In the genomic region with DNA sequence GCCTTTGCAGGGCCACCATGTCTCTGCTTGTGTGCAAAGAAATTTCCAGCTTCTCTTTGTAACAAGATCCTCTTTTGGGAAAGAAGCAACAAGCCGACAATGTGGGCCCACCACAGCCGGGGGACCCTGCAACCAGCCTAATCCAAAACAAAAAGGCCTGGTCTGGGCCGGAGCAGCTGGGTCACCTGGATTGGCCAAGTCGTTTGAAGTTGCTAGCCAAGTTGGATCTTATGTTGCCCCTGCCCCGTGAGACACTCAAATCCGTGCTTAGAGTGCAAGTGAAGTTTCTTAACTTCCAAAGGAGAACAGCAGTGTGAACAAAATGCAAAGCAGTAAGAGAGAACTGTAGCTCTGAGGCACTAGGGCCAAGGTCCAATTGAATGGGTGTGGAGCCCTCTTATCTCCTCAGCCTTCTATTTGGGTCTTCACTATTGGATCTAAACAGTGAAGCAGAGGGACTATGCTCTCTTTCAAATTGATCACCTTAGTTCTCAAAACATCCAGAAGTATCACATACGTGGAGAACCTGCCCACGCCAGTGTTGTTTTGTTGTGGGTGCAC, we compare ENCODE assay signal across 24 cellular contexts. TPM values are rescaled to one million over a fixed set of nuclear protein-coding genes. Genes with fewer than 3 reads are reported as not detected.
DNase-seq lines count a peak whose midpoint lies in the region; ATAC-seq and TF ChIP-seq lines count a peak whose summit lies in the region.
"Had no signal": no experiment of that assay in that cellular context is flagged by ENCODE, and none has a peak within 500 bp of the region (broad histone marks: within the 10 kb centered on the region; RNA-seq: fewer than 3 reads in every experiment).

No MANE protein-coding gene starts in this region.

- 84 to 88% methylated on average over 6 to 8 of the region's 8 CpGs for WGBS in endodermal cell (ENCODE audit: insufficient coverage in 1 of 2, insufficient read length in 1 of 2), 2 experiments
- 40 to 70% methylated on average over 8 of the region's 8 CpGs for WGBS in thyroid gland, 2 donors
- WGBS in upper lobe of left lung, 2 donors, result 68 to 72% methylated on average over 8 of the region's 8 CpGs
- WGBS in trophoblast cell (ENCODE audit: extremely low coverage, insufficient coverage, insufficient read length), result no CpG with 5 or more reads among the region's 8 CpGs

- H3K4me2 ChIP-seq in trophoblast cell (ENCODE audit: low read length), result no peak overlapping the region

- H3K4me1 ChIP-seq in endodermal cell (ENCODE audit: control insufficient read depth, insufficient read depth, low read length) (peaks cover 16% of the 10 kb centered on the region), thyroid gland (peaks cover 20 to 31% of the 10 kb centered on the region in 2 donors), upper lobe of left lung (peaks cover 5 to 17% (median 13%) of the 10 kb centered on the region in 4 donors), trophoblast cell (ENCODE audit: control insufficient read depth in 1 of 2, insufficient read depth in 2 of 2, low read length in 2 of 2) (no peaks in the 10 kb centered on the region)
- H3K4me1 ChIP-seq: vagina had no signal

- DNase-seq in amygdala (lab: John Stamatoyannopoulos, UW), result peak in 38 of 56 donors; percentile 5 to 87 (median 52)
- no peak for DNase-seq in endodermal cell
- DNase-seq in thyroid gland, result no peak
- DNase-seq in upper lobe of left lung, result no peak
- no peak for DNase-seq in MG63
- DNase-seq in trophoblast cell, result no peak
- DNase-seq: activated CD8-positive, alpha-beta memory T cell treated with anti-CD3 and anti-CD28 coated beads, Interleukin-2, amount 50 U/mL, for 4 hours; activated naive CD8-positive, alpha-beta T cell treated with anti-CD3 and anti-CD28 coated beads, Interleukin-2, amount 10 ng/mL, durations not matched to agents 7 days and 5 days; CD4-positive, CD25-positive, alpha-beta regulatory T cell; glutamatergic neuron; NCI-H1694 treated with DMSO at 0.1 percent for 48 hours; NCI-H69 had no signal

- no peak overlapping the region for H3K4me3 Mint-ChIP-seq in endodermal cell
- H3K4me3 Mint-ChIP-seq in nephron, result no peak overlapping the region
- H3K4me3 Mint-ChIP-seq: activated naive CD8-positive, alpha-beta T cell treated with anti-CD3 and anti-CD28 coated beads, Interleukin-2, amount 10 ng/mL, durations not matched to agents 7 days and 5 days; CD4-positive, CD25-positive, alpha-beta regulatory T cell; T-helper 2 cell treated with Interferon-gamma antibody and Interleukin-4, amounts not matched to agents 5 μg/mL and 100 μg/mL, for 36 hours had no signal

- H3K27ac Mint-ChIP-seq in endodermal cell (peak overlapping the region; percentile 48), nephron (peak overlapping the region; percentile 81 to 91 (median 83))
- H3K27ac Mint-ChIP-seq: activated naive CD8-positive, alpha-beta T cell treated with anti-CD3 and anti-CD28 coated beads, Interleukin-2, amount 10 ng/mL, durations not matched to agents 7 days and 5 days; activated T-helper 2 cell treated with anti-CD3 and anti-CD28 coated beads, Interferon-gamma antibody, Interleukin-2, Interleukin-4, amounts not matched to agents 10 μg/mL and 5 μg/mL and 100 μg/mL, durations not matched to agents 14 hours and 24 hours and 36 hours; CD4-positive, CD25-positive, alpha-beta regulatory T cell; T-helper 2 cell treated with Interferon-gamma antibody and Interleukin-4, amounts not matched to agents 5 μg/mL and 100 μg/mL, for 36 hours had no signal

- no peak overlapping the region for H2AFZ ChIP-seq in trophoblast cell (ENCODE audit: insufficient read depth, low read length, poor library complexity)

- H3K9ac ChIP-seq in endodermal cell (ENCODE audit: extremely low read depth, low read length, poor library complexity, severe bottlenecking) (no peak overlapping the region), trophoblast cell (ENCODE audit: low read length) (no peak overlapping the region)

- H4K8ac ChIP-seq in trophoblast cell (ENCODE audit: low read depth, low read length), result no peak overlapping the region

- H3K27ac ChIP-seq in endodermal cell (ENCODE audit: low read depth, low read length), result peak overlapping the region; percentile 78
- H3K27ac ChIP-seq in thyroid gland, result peak overlapping the region in 2 of 3 donors; percentile 11 to 27
- H3K27ac ChIP-seq in upper lobe of left lung, result no peak overlapping the region
- no peak overlapping the region for H3K27ac ChIP-seq in trophoblast cell (ENCODE audit: low read depth, low read length)
- H3K27ac ChIP-seq: RWPE1, vagina, VCaP had no signal

- H3K27me3 ChIP-seq in endodermal cell (ENCODE audit: control insufficient read depth, insufficient read depth, low read length, poor library complexity, severe bottlenecking), result no peaks in the 10 kb centered on the region
- H3K27me3 ChIP-seq in thyroid gland, result no peaks in the 10 kb centered on the region
- H3K27me3 ChIP-seq in upper lobe of left lung, result no peaks in the 10 kb centered on the region
- H3K27me3 ChIP-seq in MG63, result no peaks in the 10 kb centered on the region
- no peaks in the 10 kb centered on the region for H3K27me3 ChIP-seq in trophoblast cell (ENCODE audit: insufficient read depth, low read length)
- H3K27me3 ChIP-seq: vagina had no signal

- H2BK5ac ChIP-seq in trophoblast cell (ENCODE audit: low read depth, low read length, poor library complexity), result no peak overlapping the region

- no peaks in the 10 kb centered on the region for H3K79me1 ChIP-seq in trophoblast cell (ENCODE audit: low read length)

- no peak for ATAC-seq in upper lobe of left lung (ENCODE audit: low FRiP score in 2 of 2)
- ATAC-seq: K562, left lobe of liver, SK-N-SH treated with all-trans-retinoic acid at 6 μM for 48 hours had no signal

- H3K23ac ChIP-seq in trophoblast cell (ENCODE audit: low read length), result no peak overlapping the region

- H3K14ac ChIP-seq in trophoblast cell (ENCODE audit: low read length), result no peak overlapping the region

- no peaks in the 10 kb centered on the region for H3K79me2 ChIP-seq in trophoblast cell (ENCODE audit: control insufficient read depth, insufficient read depth, low read length, poor library complexity)

- intact Hi-C loops in thyroid gland (cut with DNase I), result no loop called here

- H3K36me3 Mint-ChIP-seq in endodermal cell (ENCODE audit: low read depth) (peaks cover 4% of the 10 kb centered on the region), nephron (ENCODE audit: low read depth) (peaks cover 16% of the 10 kb centered on the region)
- H3K36me3 Mint-ChIP-seq: activated naive CD8-positive, alpha-beta T cell treated with anti-CD3 and anti-CD28 coated beads, Interleukin-2, amount 10 ng/mL, durations not matched to agents 7 days and 5 days; CD4-positive, CD25-positive, alpha-beta regulatory T cell had no signal

- no peak overlapping the region for H4K91ac ChIP-seq in trophoblast cell (ENCODE audit: low read depth, low read length)

- no peak overlapping the region for H4K12ac ChIP-seq in trophoblast cell (ENCODE audit: low read depth, low read length)

- no peak overlapping the region for H2BK12ac ChIP-seq in trophoblast cell (ENCODE audit: low read length)

- H3K4ac ChIP-seq in trophoblast cell (ENCODE audit: low read depth, low read length), result no peak overlapping the region

- no peak overlapping the region for H3K18ac ChIP-seq in trophoblast cell (ENCODE audit: low read length)

- peaks cover 19% of the 10 kb centered on the region for H3K36me3 ChIP-seq in endodermal cell (ENCODE audit: control insufficient read depth, insufficient read depth, low read length)
- no peaks in the 10 kb centered on the region for H3K36me3 ChIP-seq in thyroid gland
- no peaks in the 10 kb centered on the region for H3K36me3 ChIP-seq in upper lobe of left lung
- no peaks in the 10 kb centered on the region for H3K36me3 ChIP-seq in MG63
- H3K36me3 ChIP-seq in trophoblast cell (ENCODE audit: control insufficient read depth in 1 of 2, insufficient read depth in 2 of 2, low read length in 2 of 2), result peaks cover 0 to 2% of the 10 kb centered on the region in 2 experiments
- H3K36me3 ChIP-seq: vagina had no signal

- TF ChIP-seq EP300 in upper lobe of left lung (IDR thresholded peaks at IDR 0.05), result no peak

- TF ChIP-seq POLR2A in thyroid gland (IDR thresholded peaks at IDR 0.05), result no peak
- TF ChIP-seq POLR2A in upper lobe of left lung (IDR thresholded peaks at IDR 0.05), result no peak

- H2BK120ac ChIP-seq in trophoblast cell (ENCODE audit: insufficient read depth, low read length, poor library complexity), result no peak overlapping the region

- H3K27me3 Mint-ChIP-seq in endodermal cell (ENCODE audit: insufficient read depth) (no peaks in the 10 kb centered on the region), nephron (ENCODE audit: low read depth) (no peaks in the 10 kb centered on the region)

- no peaks in the 10 kb centered on the region for H3K9me3 Mint-ChIP-seq in endodermal cell
- no peaks in the 10 kb centered on the region for H3K9me3 Mint-ChIP-seq in nephron
- H3K9me3 Mint-ChIP-seq: activated naive CD8-positive, alpha-beta T cell treated with anti-CD3 and anti-CD28 coated beads, Interleukin-2, amount 10 ng/mL, durations not matched to agents 7 days and 5 days; activated T-helper 2 cell treated with anti-CD3 and anti-CD28 coated beads, Interferon-gamma antibody, Interleukin-2, Interleukin-4, amounts not matched to agents 10 μg/mL and 5 μg/mL and 100 μg/mL, durations not matched to agents 14 hours and 24 hours and 36 hours; CD4-positive, CD25-positive, alpha-beta regulatory T cell; T-helper 2 cell treated with Interferon-gamma antibody and Interleukin-4, amounts not matched to agents 5 μg/mL and 100 μg/mL, for 36 hours had no signal

- H2AK5ac ChIP-seq in trophoblast cell (ENCODE audit: low read length), result no peak overlapping the region

- no peaks in the 10 kb centered on the region for H3K9me3 ChIP-seq in endodermal cell (ENCODE audit: control insufficient read depth, low read length)
- H3K9me3 ChIP-seq in thyroid gland, result no peaks in the 10 kb centered on the region
- H3K9me3 ChIP-seq in upper lobe of left lung, result no peaks in the 10 kb centered on the region
- no peaks in the 10 kb centered on the region for H3K9me3 ChIP-seq in MG63
- peaks cover 1% of the 10 kb centered on the region for H3K9me3 ChIP-seq in trophoblast cell (ENCODE audit: insufficient read depth, low read depth, low read length)
- H3K9me3 ChIP-seq: HAP-1, vagina had no signal

- H3K4me3 ChIP-seq in endodermal cell (ENCODE audit: low read length) (peak overlapping the region; percentile 4), thyroid gland (replicated peaks in 1 of 3) (no peak overlapping the region), upper lobe of left lung (no peak overlapping the region), MG63 (no peak overlapping the region), trophoblast cell (ENCODE audit: low read depth, low read length) (no peak overlapping the region)
- H3K4me3 ChIP-seq: coronary artery, HAP-1, K562, vagina had no signal

- H3K4me1 Mint-ChIP-seq in endodermal cell (peaks cover 53% of the 10 kb centered on the region), nephron (peaks cover 72% of the 10 kb centered on the region)

- TF ChIP-seq CTCF in endodermal cell (conservative IDR thresholded peaks at IDR 0.05) (no peak), nephron (IDR thresholded peaks at IDR 0.05; ENCODE audit: unreplicated experiment in 3 of 3) (no peak), thyroid gland (IDR thresholded peaks at IDR 0.05) (no peak), upper lobe of left lung (IDR thresholded peaks at IDR 0.05) (no peak)

RNA-seq across cellular contexts. Expression of gene C22orf31, which starts 49.7 kb away (rescaled TPM):
- total RNA-seq in endodermal cell (not detected), thyroid gland (not detected), upper lobe of left lung (not detected)
- polyA plus RNA-seq in endodermal cell (2013, experiment 1 of 2), result not detected
- polyA plus RNA-seq in endodermal cell (2013, experiment 2 of 2), result not detected
- total RNA-seq in MG63 (2014; rRNA removed; shearing (Covaris generic); ENCODE audit: low replicate concordance), result not detected in 2 replicates
- not detected in 2 replicates for polyA plus RNA-seq in trophoblast cell (2013)
- total RNA-seq: activated naive CD8-positive, alpha-beta T cell treated with anti-CD3 and anti-CD28 coated beads, Interleukin-2, amount 10 ng/mL, durations not matched to agents 7 days and 5 days; activated T-helper 2 cell treated with anti-CD3 and anti-CD28 coated beads, Interferon-gamma antibody, Interleukin-2, Interleukin-4, amounts not matched to agents 10 μg/mL and 5 μg/mL and 100 μg/mL, durations not matched to agents 14 hours and 24 hours and 36 hours; CD4-positive, CD25-positive, alpha-beta regulatory T cell; K562; left lobe of liver; vagina had no signal
- polyA plus RNA-seq: CD4-positive, CD25-positive, alpha-beta regulatory T cell; fibroblast of lung; K562 had no signal

Comparison
In these comparisons a context has a peak if more than half of its experiments do, and no peak if none do; other contexts are left out.
1. DNase-seq: peak in amygdala (38 of 56); none in endodermal cell (single experiment), thyroid gland (0 of 2), upper lobe of left lung (0 of 2), MG63 (single experiment) and trophoblast cell (0 of 2).
2. H3K27ac ChIP-seq: peak in endodermal cell (single experiment) and thyroid gland (2 of 3); none in upper lobe of left lung (0 of 4) and trophoblast cell (single experiment).